ENCODE assay signal across 1 cellular context in genomic region chr1:52920791-52921291, GRCh38.
A peak's percentile ranks its signal among the peaks of the same experiment; 100 is the strongest.
TF ChIP-seq lines count a peak whose summit lies in the region.

No MANE protein-coding gene starts in this region.

TF ChIP-seq in HepG2, 621 proteins besides CTCF, POLR2A, EP300 and RAD21 (continued from another document and continues in another):
- TF ChIP-seq TFAP4 (IDR thresholded peaks at IDR 0.05; ENCODE audit: borderline replicate concordance, low read depth) (no peak), ZNF768 (CRISPR knock-in tag; IDR thresholded peaks at IDR 0.05) (no peak), PAXIP1 (CRISPR knock-in tag; conservative IDR thresholded peaks at IDR 0.05) (peak; percentile 53; the same call in 1 of the 2 replicates), SP2 (CRISPR knock-in tag; IDR thresholded peaks at IDR 0.05) (no peak), ZNF7 (CRISPR knock-in tag; IDR thresholded peaks at IDR 0.05) (no peak), ZNF597 (CRISPR knock-in tag; IDR thresholded peaks at IDR 0.05) (no peak), HNRNPL (IDR thresholded peaks at IDR 0.05; ENCODE audit: low read depth, low read length) (peak; percentile 88), CHCHD3 (CRISPR knock-in tag; IDR thresholded peaks at IDR 0.05) (no peak), ZNF44 (CRISPR knock-in tag; IDR thresholded peaks at IDR 0.05) (no peak), HNF4G (IDR thresholded peaks at IDR 0.05; ENCODE audit: borderline replicate concordance, low read depth, low read length) (peak; percentile 66), HNF4G (CRISPR knock-in tag; IDR thresholded peaks at IDR 0.05; ENCODE audit: borderline replicate concordance, low read depth) (peak; percentile 45; the same call in 1 of the 2 replicates), ZNF670 (CRISPR knock-in tag; IDR thresholded peaks at IDR 0.05; ENCODE audit: borderline replicate concordance) (no peak), RFXANK (CRISPR knock-in tag; IDR thresholded peaks at IDR 0.05) (0 out of 2 replicates have a peak, but pooled peaks have one; percentile 16), ELK4 (CRISPR knock-in tag; IDR thresholded peaks at IDR 0.05; ENCODE audit: borderline replicate concordance) (no peak), ZNF335 (CRISPR knock-in tag; IDR thresholded peaks at IDR 0.05) (no peak), ZNF850 (CRISPR knock-in tag; conservative IDR thresholded peaks at IDR 0.05) (0 out of 2 replicates have a peak, but pooled peaks have one; percentile 2), ZNF296 (CRISPR knock-in tag; conservative IDR thresholded peaks at IDR 0.05) (no peak), ZNF761 (CRISPR knock-in tag; conservative IDR thresholded peaks at IDR 0.05) (no peak), BCLAF1 (IDR thresholded peaks at IDR 0.05) (no peak), HOXA9 (CRISPR knock-in tag; IDR thresholded peaks at IDR 0.05; ENCODE audit: borderline replicate concordance) (no peak), ARID5B (CRISPR knock-in tag; IDR thresholded peaks at IDR 0.05) (no peak), ZNF124 (CRISPR knock-in tag; IDR thresholded peaks at IDR 0.05) (no peak), ZNF280D (CRISPR knock-in tag; IDR thresholded peaks at IDR 0.05) (0 out of 2 replicates have a peak, but pooled peaks have one; percentile 20), TSC22D2 (CRISPR knock-in tag; IDR thresholded peaks at IDR 0.05; ENCODE audit: borderline replicate concordance) (no peak), ZMYM2 (CRISPR knock-in tag; IDR thresholded peaks at IDR 0.05) (no peak), ZNF619 (CRISPR knock-in tag; IDR thresholded peaks at IDR 0.05) (no peak), ETV6 (CRISPR knock-in tag; conservative IDR thresholded peaks at IDR 0.05) (no peak), ZNF512 (CRISPR knock-in tag; IDR thresholded peaks at IDR 0.05) (no peak), ZKSCAN5 (CRISPR knock-in tag; IDR thresholded peaks at IDR 0.05) (no peak), MTF2 (CRISPR knock-in tag; IDR thresholded peaks at IDR 0.05; ENCODE audit: borderline replicate concordance) (no peak), ZNF557 (CRISPR knock-in tag; IDR thresholded peaks at IDR 0.05) (no peak), ATF5 (CRISPR knock-in tag; IDR thresholded peaks at IDR 0.05; ENCODE audit: low read depth) (no peak), KLF9 (CRISPR knock-in tag; IDR thresholded peaks at IDR 0.05; ENCODE audit: low read depth) (no peak), SIN3A (IDR thresholded peaks at IDR 0.05; ENCODE audit: borderline replicate concordance, low read depth, low read length) (no peak), E2F2 (CRISPR knock-in tag; IDR thresholded peaks at IDR 0.05; ENCODE audit: borderline replicate concordance) (no peak), GMEB2 (CRISPR knock-in tag; IDR thresholded peaks at IDR 0.05; ENCODE audit: low read depth) (no peak), HNRNPUL1 (IDR thresholded peaks at IDR 0.05; ENCODE audit: low read depth, low read length) (no peak)
